9 cellular contexts compared by ENCODE assay signal in genomic region chr3:4994823-4995499, GRCh38. TPM values are rescaled to one million over a fixed set of nuclear protein-coding genes. Genes with fewer than 3 reads are reported as not detected.
DNase-seq lines count a peak whose midpoint lies in the region; ATAC-seq and TF ChIP-seq lines count a peak whose summit lies in the region.
"Had no signal": no experiment of that assay in that cellular context is flagged by ENCODE, and none has a peak within 500 bp of the region (broad histone marks: within the 10 kb centered on the region; RNA-seq: fewer than 3 reads in every experiment).

No MANE protein-coding gene starts in this region.

- DNase-seq in DMS 273 (lab: John Stamatoyannopoulos, UW; ENCODE audit: unreplicated experiment) (peak; percentile 59), DMS 273 treated with DMSO at 0.1 percent for 48 hours (lab: John Stamatoyannopoulos, UW) (no peak), OCI-M2 (lab: John Stamatoyannopoulos, UW; ENCODE audit: unreplicated experiment) (peak; percentile 26), osteoblast (ENCODE audit: insufficient read length, low spot score, missing footprints) (peak; percentile 90), DMS79 treated with DMSO at 0.1 percent for 48 hours (lab: John Stamatoyannopoulos, UW) (no peak), NCI-H187 (lab: John Stamatoyannopoulos, UW) (no peak), NCI-H1092 (lab: John Stamatoyannopoulos, UW) (no peak)

- peak; percentile 91 for ATAC-seq in esophagus mucosa

- no peaks in the 10 kb centered on the region for H3K27me3 ChIP-seq in osteoblast (ENCODE audit: insufficient read depth, low read length)

- no peaks in the 10 kb centered on the region for H3K79me2 ChIP-seq in osteoblast (ENCODE audit: insufficient read depth, low read length)

- peak overlapping the region; percentile 26 for H3K4me3 ChIP-seq in osteoblast (ENCODE audit: insufficient read depth, low read length)

- no peaks in the 10 kb centered on the region for H3K36me3 ChIP-seq in osteoblast (ENCODE audit: insufficient read depth, low read length)

- H2AFZ ChIP-seq in osteoblast (ENCODE audit: low read length): peak overlapping the region; percentile 61

- peaks cover 30% of the 10 kb centered on the region for H3K4me1 ChIP-seq in osteoblast (ENCODE audit: insufficient read depth, low read length)

- peak overlapping the region; percentile 68 for H3K4me2 ChIP-seq in osteoblast (ENCODE audit: insufficient read depth, low read length)

- no peak for TF ChIP-seq CTCF in osteoblast (IDR thresholded peaks at IDR 0.05; ENCODE audit: extremely low read depth, low read depth, low read length)

- no peaks in the 10 kb centered on the region for H3K9me3 ChIP-seq in osteoblast (ENCODE audit: low read depth, low read length)

- H4K20me1 ChIP-seq in osteoblast (ENCODE audit: insufficient read depth, low read length): no peaks in the 10 kb centered on the region

- H3K27ac ChIP-seq in osteoblast (ENCODE audit: low read depth, low read length): peak overlapping the region; percentile 100
- H3K27ac ChIP-seq: 22Rv1 had no signal

RNA-seq across cellular contexts. Expression of gene BHLHE40, which starts 15.7 kb away (rescaled TPM):
- total RNA-seq in esophagus mucosa (266 TPM), osteoblast (70.2 and 71.9 TPM in 2 replicates)

Comparison
In these comparisons a context has a peak if more than half of its experiments do, and no peak if none do; other contexts are left out.
1. DNase-seq: peak in DMS 273 (single experiment), OCI-M2 (single experiment) and osteoblast (single experiment); none in DMS 273 treated with DMSO at 0.1 percent for 48 hours (single experiment), DMS79 treated with DMSO at 0.1 percent for 48 hours (single experiment), NCI-H187 (0 of 2) and NCI-H1092 (single experiment).